ENCODE assay signal across 8 cellular contexts in genomic region chr4:153497988-153498967, GRCh38. TPM values are rescaled to one million over a fixed set of nuclear protein-coding genes. Genes with fewer than 3 reads are reported as not detected.
DNase-seq lines count a peak whose midpoint lies in the region; ATAC-seq, FAIRE-seq and TF ChIP-seq lines count a peak whose summit lies in the region.

No MANE protein-coding gene starts in this region.

- in situ Hi-C loops in GM13977 (cut with MboI; ENCODE audit: low pct_unique_long_range_greater_than_20kb, low sequenced_read_pairs, unreplicated experiment): no loop called here

- peaks cover 29 to 50% of the 10 kb centered on the region in 2 donors for H3K36me3 Mint-ChIP-seq in stimulated activated naive B cell treated with anti-CD40 and anti-IgM and Interleukin-4, amounts not matched to agents 10 μg/mL and 1 μg/mL and 100 μg/mL, for 72 hours

- H3K4me3 ChIP-seq in OCI-LY1 (ENCODE audit: low read depth, low read length, poor library complexity, severe bottlenecking) (no peak overlapping the region), MM.1S (ENCODE audit: low read length) (no peak overlapping the region), MG63 (no peak overlapping the region)

- H3K9me2 ChIP-seq in OCI-LY1 (ENCODE audit: low read depth, low read length) (no peaks in the 10 kb centered on the region), MM.1S (replicated peaks; ENCODE audit: insufficient read depth, low read length) (no peaks in the 10 kb centered on the region)

- peaks cover 0 to 5% of the 10 kb centered on the region in 2 donors for H3K9me3 Mint-ChIP-seq in stimulated activated naive B cell treated with anti-CD40 and anti-IgM and Interleukin-4, amounts not matched to agents 10 μg/mL and 1 μg/mL and 100 μg/mL, for 72 hours

- FAIRE-seq in D721Med (lab: Jason Lieb, UNC): no peak

- H3K9me3 ChIP-seq in OCI-LY1 (ENCODE audit: low read length): no peaks in the 10 kb centered on the region
- H3K9me3 ChIP-seq in MM.1S (replicated peaks; ENCODE audit: insufficient read depth, low read length): no peaks in the 10 kb centered on the region
- no peaks in the 10 kb centered on the region for H3K9me3 ChIP-seq in MG63

- TF ChIP-seq CTCF in GM13977 (IDR thresholded peaks at IDR 0.05; ENCODE audit: extremely low read depth, insufficient read depth, missing control alignments) (no peak), OCI-LY1 (IDR thresholded peaks at IDR 0.05; ENCODE audit: low read length) (no peak), foreskin keratinocyte (conservative IDR thresholded peaks at IDR 0.05) (no peak), MM.1S (IDR thresholded peaks at IDR 0.05; ENCODE audit: low read length) (no peak), D721Med (IDR thresholded peaks at IDR 0.05; ENCODE audit: insufficient read depth, missing control alignments) (no peak)

- H3K4me3 Mint-ChIP-seq in stimulated activated naive B cell treated with anti-CD40 and anti-IgM and Interleukin-4, amounts not matched to agents 10 μg/mL and 1 μg/mL and 100 μg/mL, for 72 hours: peak overlapping the region; percentile 6 to 73

- H3K79me2 ChIP-seq in OCI-LY1 (ENCODE audit: insufficient read depth, low read length) (peaks cover 100% of the 10 kb centered on the region), MM.1S (ENCODE audit: low read length) (no peaks in the 10 kb centered on the region)

- H4K20me1 ChIP-seq in OCI-LY1 (ENCODE audit: insufficient read depth, low read length): peaks cover 9% of the 10 kb centered on the region
- no peaks in the 10 kb centered on the region for H4K20me1 ChIP-seq in MM.1S (ENCODE audit: insufficient read depth, low read length)

- H3K4me1 ChIP-seq in OCI-LY1 (ENCODE audit: insufficient read depth, low read length, severe bottlenecking): peaks cover 58% of the 10 kb centered on the region
- H3K4me1 ChIP-seq in foreskin keratinocyte: peaks cover 11% of the 10 kb centered on the region
- H3K4me1 ChIP-seq in MM.1S (ENCODE audit: low read length): no peaks in the 10 kb centered on the region

- H3K27me3 Mint-ChIP-seq in stimulated activated naive B cell treated with anti-CD40 and anti-IgM and Interleukin-4, amounts not matched to agents 10 μg/mL and 1 μg/mL and 100 μg/mL, for 72 hours: no peaks in the 10 kb centered on the region

- DNase-seq in GM13977 (ENCODE audit: low spot score) (peak; percentile 52), foreskin keratinocyte (no peak), MM.1S (no peak), D721Med (ENCODE audit: insufficient read length, low spot score) (no peak), MG63 (no peak)
- no peak for DNase-seq in stimulated activated naive B cell treated with anti-CD40 and anti-IgM and Interleukin-4, amounts not matched to agents 10 μg/mL and 1 μg/mL and 100 μg/mL, for 72 hours

- H3K9ac ChIP-seq in OCI-LY1 (ENCODE audit: low read length) (peak overlapping the region; percentile 15; the same call in 1 of the 2 replicates), MM.1S (ENCODE audit: low read length) (no peak overlapping the region)

- H3K27ac ChIP-seq in OCI-LY1 (ENCODE audit: low read depth, low read length, poor library complexity, severe bottlenecking) (peak overlapping the region; percentile 34), foreskin keratinocyte (peak overlapping the region; percentile 53), MM.1S (ENCODE audit: low read length) (no peak overlapping the region)

- ATAC-seq in GM21723 (IDR thresholded peaks at IDR 0.05; ENCODE audit: unreplicated experiment) (peak; percentile 60), foreskin keratinocyte (no peak)
- peak; percentile 77 to 78 for ATAC-seq in stimulated activated naive B cell treated with anti-CD40 and anti-IgM and Interleukin-4, amounts not matched to agents 10 μg/mL and 1 μg/mL and 100 μg/mL, for 72 hours (replicated peaks)

- peaks cover 95% of the 10 kb centered on the region for H3K36me3 ChIP-seq in OCI-LY1 (ENCODE audit: insufficient read depth, low read length)
- H3K36me3 ChIP-seq in MM.1S (replicated peaks; ENCODE audit: insufficient read depth, low read length): no peaks in the 10 kb centered on the region
- no peaks in the 10 kb centered on the region for H3K36me3 ChIP-seq in MG63

- 0 out of 2 replicates have a peak, but pooled peaks cover 3% of the 10 kb centered on the region for H3F3A ChIP-seq in OCI-LY1 (ENCODE audit: insufficient read depth, low read length)
- H3F3A ChIP-seq in MM.1S (ENCODE audit: insufficient read depth, low read length): no peaks in the 10 kb centered on the region

- H3K4me2 ChIP-seq in OCI-LY1 (ENCODE audit: low read length) (peak overlapping the region; percentile 15; the same call in 1 of the 2 replicates), MM.1S (ENCODE audit: low read depth, low read length) (no peak overlapping the region)

- H2AFZ ChIP-seq in OCI-LY1 (ENCODE audit: low read length) (no peak overlapping the region), MM.1S (ENCODE audit: low read length) (no peak overlapping the region)

- peak overlapping the region; percentile 43 for H3K27ac Mint-ChIP-seq in stimulated activated naive B cell treated with anti-CD40 and anti-IgM and Interleukin-4, amounts not matched to agents 10 μg/mL and 1 μg/mL and 100 μg/mL, for 72 hours

- no peaks in the 10 kb centered on the region for H3K27me3 ChIP-seq in OCI-LY1 (ENCODE audit: insufficient read depth, low read length)
- H3K27me3 ChIP-seq in foreskin keratinocyte: no peaks in the 10 kb centered on the region
- H3K27me3 ChIP-seq in MM.1S (replicated peaks; ENCODE audit: insufficient read depth, low read length): no peaks in the 10 kb centered on the region
- no peaks in the 10 kb centered on the region for H3K27me3 ChIP-seq in MG63

- H3K4me1 Mint-ChIP-seq in stimulated activated naive B cell treated with anti-CD40 and anti-IgM and Interleukin-4, amounts not matched to agents 10 μg/mL and 1 μg/mL and 100 μg/mL, for 72 hours: peaks cover 60 to 93% of the 10 kb centered on the region in 2 donors

RNA-seq across cellular contexts. Expression of gene TMEM131L, which starts 32.1 kb away (rescaled TPM):
- 10.5 and 13.4 TPM in 2 replicates for total RNA-seq in foreskin keratinocyte
- polyA plus RNA-seq in foreskin keratinocyte: 3.8 and 4.1 TPM in 2 replicates
- 5.5 and 13.9 TPM in 2 replicates for total RNA-seq in MG63 (2014; rRNA removed; shearing (Covaris generic); ENCODE audit: low replicate concordance)
